8 cellular contexts compared by ENCODE assay signal in genomic region chr1:145959957-145960467, GRCh38. TPM values are rescaled to one million over a fixed set of nuclear protein-coding genes. Genes with fewer than 3 reads are reported as not detected.
DNase-seq lines count a peak whose midpoint lies in the region; ATAC-seq and TF ChIP-seq lines count a peak whose summit lies in the region.

No MANE protein-coding gene starts in this region.

- DNase-seq in heart right ventricle (no peak), left cardiac atrium (no peak), cardiac fibroblast (ENCODE audit: low read depth in 2 of 2) (no peak), DMS 273 treated with DMSO at 0.1 percent for 48 hours (lab: John Stamatoyannopoulos, UW) (no peak), AG08396 (ENCODE audit: low spot score) (no peak)

- WGBS in heart right ventricle, 2 donors = 6% methylated on average over 12 of the region's 12 CpGs
- WGBS in mesodermal cell (ENCODE audit: insufficient coverage in 2 of 2), 2 experiments = 8% methylated on average over 11 of the region's 12 CpGs; no CpG with 5 or more reads in 1 of the 2 experiments
- 8% methylated on average over 12 of the region's 12 CpGs for WGBS in urinary bladder

- H3K4me3 ChIP-seq in heart right ventricle (peak overlapping the region; percentile 56 to 73 (median 70)), cardiac fibroblast (replicated peaks in 1 of 2; ENCODE audit: low read depth in 2 of 2, low read length in 2 of 2) (peak overlapping the region; percentile 65), mesodermal cell (ENCODE audit: extremely low read depth, insufficient read depth, low read length, poor library complexity, severe bottlenecking) (peak overlapping the region; percentile 60), urinary bladder (ENCODE audit: low read depth, low read length) (peak overlapping the region; percentile 50)

- peaks cover 0 to 9% (median 0%) of the 10 kb centered on the region in 7 donors for H3K27me3 ChIP-seq in heart right ventricle

- peaks cover 14 to 82% (median 73%) of the 10 kb centered on the region in 9 donors for H3K4me1 ChIP-seq in heart right ventricle
- H3K4me1 ChIP-seq in mesodermal cell (ENCODE audit: control insufficient read depth, insufficient read depth, low read length, poor library complexity, severe bottlenecking) = peaks cover 39% of the 10 kb centered on the region
- H3K4me1 ChIP-seq in urinary bladder (ENCODE audit: insufficient read depth) = peaks cover 1% of the 10 kb centered on the region

- H3K9me3 ChIP-seq in heart right ventricle = no peaks in the 10 kb centered on the region
- H3K9me3 ChIP-seq in mesodermal cell (ENCODE audit: control insufficient read depth, low read length) = no peaks in the 10 kb centered on the region

- H3K27ac ChIP-seq in heart right ventricle (peak overlapping the region; percentile 83 to 96 (median 91)), mesodermal cell (ENCODE audit: low read depth, low read length, severe bottlenecking) (no peak overlapping the region), urinary bladder (ENCODE audit: low read depth) (peak overlapping the region; percentile 88)

- no peak for TF ChIP-seq CTCF in heart right ventricle (IDR thresholded peaks at IDR 0.05)
- no peak for TF ChIP-seq CTCF in cardiac fibroblast (IDR thresholded peaks at IDR 0.05; ENCODE audit: low read depth, low read length)

- ATAC-seq in heart right ventricle (no peak), left cardiac atrium (no peak), HG03196 (IDR thresholded peaks at IDR 0.05; ENCODE audit: unreplicated experiment) (no peak)

- H3K36me3 ChIP-seq in heart right ventricle (peaks cover 0 to 2% (median 0%) of the 10 kb centered on the region in 9 donors), mesodermal cell (ENCODE audit: control insufficient read depth, insufficient read depth, low read length) (no peaks in the 10 kb centered on the region), urinary bladder (ENCODE audit: insufficient read depth) (no peaks in the 10 kb centered on the region)

- intact Hi-C loops in heart right ventricle (cut with DNase I) (loop anchor here in 7 of 10 donors (5.0 kb wide), 2 partner anchors 33 to 43 kb away; partner anchors contain the start of genes PEX11B (in 5 of the 7) and RBM8A (in 3 of the 7)), left cardiac atrium (cut with DNase I) (loop anchor here in 1 of 2 donors (5.0 kb wide), 1 partner anchor 68 kb away; no protein-coding TSS in a partner anchor)

RNA-seq across cellular contexts. Expression of gene LIX1L, which starts 2.2 kb away (rescaled TPM):
- total RNA-seq in heart right ventricle (10 to 100 TPM; 21.2 to 30.0 (median 24.5) TPM), left cardiac atrium (10 to 100 TPM; 25.7 to 32.3 TPM), urinary bladder (29.6 TPM)
- polyA plus RNA-seq in heart right ventricle (1 to 10 TPM; 7.1 to 9.4 TPM), urinary bladder (25.6 TPM)
- 35.9 TPM for polyA plus RNA-seq in mesodermal cell (2013, experiment 1 of 2)
- polyA plus RNA-seq in mesodermal cell (2013, experiment 2 of 2) = 30.4 TPM

RNA-seq across cellular contexts. Expression of gene ANKRD34A, which starts 4.4 kb away (rescaled TPM):
- total RNA-seq in heart right ventricle (1 to 10 TPM in 6 of 10 donors, under 1 TPM in 4; 0.66 to 1.5 (median 1.0) TPM), left cardiac atrium (1 to 10 TPM in 1 of 2 donors, under 1 TPM in 1; 0.94 to 1.8 TPM), urinary bladder (0.21 TPM)
- polyA plus RNA-seq in heart right ventricle (1 to 10 TPM in 1 of 2 donors, under 1 TPM in 1; 0.88 to 1.7 TPM), urinary bladder (1.4 TPM)
- polyA plus RNA-seq in mesodermal cell (2013, experiment 1 of 2) = 1.1 TPM
- 0.71 TPM for polyA plus RNA-seq in mesodermal cell (2013, experiment 2 of 2)

RNA-seq across cellular contexts. Expression of gene POLR3GL, which starts 4.5 kb away (rescaled TPM):
- 10 to 100 TPM; 30.9 to 44.7 (median 38.5) TPM for total RNA-seq in heart right ventricle
- polyA plus RNA-seq in heart right ventricle = 10 to 100 TPM; 44.2 to 64.5 TPM
- 10 to 100 TPM; 38.4 to 45.8 TPM for total RNA-seq in left cardiac atrium
- 28.8 TPM for polyA plus RNA-seq in mesodermal cell (2013, experiment 1 of 2)
- polyA plus RNA-seq in mesodermal cell (2013, experiment 2 of 2) = 30.3 TPM
- total RNA-seq in urinary bladder = 16.5 TPM
- 46.6 TPM for polyA plus RNA-seq in urinary bladder

RNA-seq across cellular contexts. Expression of gene RBM8A, which starts 32.7 kb away (rescaled TPM):
- total RNA-seq in heart right ventricle (10 to 100 TPM; 55.5 to 90.5 (median 67.4) TPM), left cardiac atrium (10 to 100 TPM; 67.0 to 99.2 TPM), urinary bladder (51.3 TPM)
- polyA plus RNA-seq in heart right ventricle (100 to 1,000 TPM in 1 of 2 donors, 10 to 100 TPM in 1; 34.5 to 151 TPM), urinary bladder (107 TPM)
- 161 TPM for polyA plus RNA-seq in mesodermal cell (2013, experiment 1 of 2)
- 144 TPM for polyA plus RNA-seq in mesodermal cell (2013, experiment 2 of 2)

RNA-seq across cellular contexts. Expression of gene TXNIP, which starts 36.4 kb away (rescaled TPM):
- total RNA-seq in heart right ventricle = 1,000 to 10,000 TPM in 2 of 10 donors, 100 to 1,000 TPM in 8; 544 to 1,142 (median 777) TPM
- polyA plus RNA-seq in heart right ventricle = 100 to 1,000 TPM; 231 to 681 TPM
- total RNA-seq in left cardiac atrium = 100 to 1,000 TPM; 602 to 909 TPM
- 144 TPM for polyA plus RNA-seq in mesodermal cell (2013, experiment 1 of 2)
- polyA plus RNA-seq in mesodermal cell (2013, experiment 2 of 2) = 135 TPM
- total RNA-seq in urinary bladder = 920 TPM
- 1,029 TPM for polyA plus RNA-seq in urinary bladder
